ENCODE assay signal across 11 cellular contexts in genomic region chr9:129125478-129125877, GRCh38. TPM values are rescaled to one million over a fixed set of nuclear protein-coding genes. Genes with fewer than 3 reads are reported as not detected.
DNase-seq lines count a peak whose midpoint lies in the region; ATAC-seq and TF ChIP-seq lines count a peak whose summit lies in the region.
"Had no signal": no experiment of that assay in that cellular context is flagged by ENCODE, and none has a peak within 500 bp of the region (broad histone marks: within the 10 kb centered on the region; RNA-seq: fewer than 3 reads in every experiment).

No MANE protein-coding gene starts in this region.

- ATAC-seq in GM21528 (IDR thresholded peaks at IDR 0.05; ENCODE audit: low FRiP score, unreplicated experiment) (no peak), lower lobe of right lung (no peak), upper lobe of right lung (no peak)
- ATAC-seq: stimulated activated naive CD8-positive, alpha-beta T cell treated with anti-CD3 and anti-CD28 coated beads, Interleukin-15, Interleukin-2, amounts not matched to agents 100 U/mL and 50 U/mL, for 24 hours had no signal

- H3K27ac ChIP-seq in lower lobe of right lung (no peak overlapping the region), upper lobe of right lung (no peak overlapping the region)
- H3K27ac ChIP-seq: sigmoid colon had no signal

- peaks cover 7% of the 10 kb centered on the region for H3K4me1 ChIP-seq in lower lobe of right lung
- H3K4me1 ChIP-seq in upper lobe of right lung: peaks cover 7% of the 10 kb centered on the region
- H3K4me1 ChIP-seq: sigmoid colon had no signal

- DNase-seq in HCEC 1CT (peak; percentile 93), astrocyte of the cerebellum (ENCODE audit: low read depth) (peak; percentile 93), non-pigmented ciliary epithelial cell (ENCODE audit: low read depth) (peak; percentile 76), lower lobe of right lung (no peak), upper lobe of right lung (no peak)
- DNase-seq: activated T-cell treated with anti-CD3 and anti-CD28 coated beads for 4 hours; DMS79; NCI-H1417 treated with DMSO at 0.1 percent for 48 hours; sigmoid colon; stimulated activated naive CD8-positive, alpha-beta T cell treated with anti-CD3 and anti-CD28 coated beads, Interleukin-15, Interleukin-2, amounts not matched to agents 100 U/mL and 50 U/mL, for 24 hours had no signal

- intact Hi-C loops in lower lobe of right lung (cut with DNase I): no loop called here
- intact Hi-C loops in upper lobe of right lung (cut with DNase I): no loop called here

- in situ Hi-C loops in astrocyte of the cerebellum (cut with HindIII; ENCODE audit: low sequenced_read_pairs): no loop called here

- H3K27me3 ChIP-seq in lower lobe of right lung (ENCODE audit: low read depth): no peaks in the 10 kb centered on the region
- no peaks in the 10 kb centered on the region for H3K27me3 ChIP-seq in upper lobe of right lung
- H3K27me3 ChIP-seq: sigmoid colon had no signal

- H3K9me3 ChIP-seq in lower lobe of right lung (no peaks in the 10 kb centered on the region), upper lobe of right lung (no peaks in the 10 kb centered on the region)
- H3K9me3 ChIP-seq: sigmoid colon had no signal

- no peak for TF ChIP-seq CTCF in astrocyte of the cerebellum (IDR thresholded peaks at IDR 0.05; ENCODE audit: low read depth, low read length, missing control alignments)
- TF ChIP-seq CTCF in lower lobe of right lung (IDR thresholded peaks at IDR 0.05): no peak
- no peak for TF ChIP-seq CTCF in upper lobe of right lung (IDR thresholded peaks at IDR 0.05)

- H3K4me3 ChIP-seq in astrocyte of the cerebellum (ENCODE audit: low read depth, low read length): no peak overlapping the region
- no peak overlapping the region for H3K4me3 ChIP-seq in lower lobe of right lung
- H3K4me3 ChIP-seq in upper lobe of right lung: no peak overlapping the region
- H3K4me3 ChIP-seq: sigmoid colon had no signal

- peaks cover 94% of the 10 kb centered on the region for H3K36me3 ChIP-seq in lower lobe of right lung
- peaks cover 80% of the 10 kb centered on the region for H3K36me3 ChIP-seq in upper lobe of right lung

RNA-seq across cellular contexts. Expression of gene PTPA, which starts 14.3 kb away (rescaled TPM):
- total RNA-seq in lower lobe of right lung (100 TPM), upper lobe of right lung (115 TPM)

RNA-seq across cellular contexts. Expression of gene CRAT, which starts 14.9 kb away (rescaled TPM):
- total RNA-seq in lower lobe of right lung: 23.2 TPM
- total RNA-seq in upper lobe of right lung: 22.8 TPM

RNA-seq across cellular contexts. Expression of gene DOLPP1, which starts 44.6 kb away (rescaled TPM):
- total RNA-seq in lower lobe of right lung: 9.5 TPM
- 13.2 TPM for total RNA-seq in upper lobe of right lung

RNA-seq across cellular contexts. Expression of gene IER5L, which starts 52.6 kb away (rescaled TPM):
- total RNA-seq in lower lobe of right lung (8.7 TPM), upper lobe of right lung (9.6 TPM)

Comparison
In these comparisons a context has a peak if more than half of its experiments do, and no peak if none do; other contexts are left out.
1. DNase-seq: peak in HCEC 1CT (single experiment), astrocyte of the cerebellum (single experiment) and non-pigmented ciliary epithelial cell (single experiment); none in lower lobe of right lung (single experiment) and upper lobe of right lung (single experiment).